In genomic region chr20:38156280-38156679, GRCh38 we compare ENCODE assay signal across 20 cellular contexts. TPM values are rescaled to one million over a fixed set of nuclear protein-coding genes. Genes with fewer than 3 reads are reported as not detected.
DNase-seq lines count a peak whose midpoint lies in the region; ATAC-seq and TF ChIP-seq lines count a peak whose summit lies in the region.
"Had no signal": no experiment of that assay in that cellular context is flagged by ENCODE, and none has a peak within 500 bp of the region (broad histone marks: within the 10 kb centered on the region; RNA-seq: fewer than 3 reads in every experiment).

No MANE protein-coding gene starts in this region.

- ATAC-seq in left lung = no peak
- ATAC-seq in GM21737 (IDR thresholded peaks at IDR 0.05; ENCODE audit: unreplicated experiment) = no peak
- ATAC-seq: CD8-positive, alpha-beta T cell; left colon; mucosa of descending colon; WTC11 had no signal

- no peak for TF ChIP-seq POLR2A in stomach (IDR thresholded peaks at IDR 0.05)

- H3K27me3 ChIP-seq in Caco-2 (replicated peaks; ENCODE audit: control insufficient read depth, insufficient read depth, low read length) = no peaks in the 10 kb centered on the region
- H3K27me3 ChIP-seq in SJSA1 (replicated peaks) = no peaks in the 10 kb centered on the region
- H3K27me3 ChIP-seq in left lung = no peaks in the 10 kb centered on the region
- no peaks in the 10 kb centered on the region for H3K27me3 ChIP-seq in stomach
- H3K27me3 ChIP-seq: cardiac muscle cell had no signal

- peak overlapping the region; percentile 37 for H3K27ac ChIP-seq in SJSA1
- H3K27ac ChIP-seq in left lung = peak overlapping the region; percentile 62 to 78
- H3K27ac ChIP-seq in stomach = peak overlapping the region in 4 of 5 donors; percentile 67 to 85 (median 80)
- H3K27ac ChIP-seq: neutrophil had no signal

- TF ChIP-seq EP300 in stomach (IDR thresholded peaks at IDR 0.05) = no peak

- DNase-seq in Caco-2 (peak; percentile 60 to 75), SJSA1 (ENCODE audit: low read depth in 1 of 2, low spot score in 2 of 2) (no peak), left lung (no peak), stomach (no peak), MV-4-11 (lab: John Stamatoyannopoulos, UW) (no peak), HPDE6-E6E7 (ENCODE audit: extremely low spot score) (no peak)
- DNase-seq: activated CD4-positive, alpha-beta T cell treated with anti-CD3 and anti-CD28 coated beads, Interleukin-2, amount 50 U/mL, for 48 hours; amniotic stem cell; CD8-positive, alpha-beta T cell; DND-41; H7; NCI-H1048; NCI-H2081; stimulated activated CD4-positive, alpha-beta T cell treated with anti-CD3 and anti-CD28 coated beads, Interleukin-12 subunit alpha, Interleukin-12 subunit beta, amount 100 ng/mL, for 4 hours had no signal

- no peaks in the 10 kb centered on the region for H3K27me3 Mint-ChIP-seq in Caco-2 (ENCODE audit: insufficient read depth, unreplicated experiment)

- no peak overlapping the region for H3K4me3 Mint-ChIP-seq in Caco-2 (ENCODE audit: unreplicated experiment)
- H3K4me3 Mint-ChIP-seq: CD8-positive, alpha-beta T cell; WTC11 had no signal

- peaks cover 10% of the 10 kb centered on the region for H3K4me1 Mint-ChIP-seq in Caco-2 (ENCODE audit: low read depth, unreplicated experiment)

- H3K9me3 Mint-ChIP-seq in Caco-2 (ENCODE audit: unreplicated experiment) = no peaks in the 10 kb centered on the region
- H3K9me3 Mint-ChIP-seq: CD8-positive, alpha-beta T cell; WTC11 had no signal

- POLR2A ChIA-PET in Caco-2 (lab: Charles Lee) = no interaction called here

- H3K36me3 Mint-ChIP-seq in Caco-2 (ENCODE audit: insufficient read depth, unreplicated experiment) = peaks cover 41% of the 10 kb centered on the region
- H3K36me3 Mint-ChIP-seq: CD8-positive, alpha-beta T cell; WTC11 had no signal

- H3K4me3 ChIP-seq in Caco-2 (ENCODE audit: low read depth, low read length) (no peak overlapping the region), SJSA1 (no peak overlapping the region), left lung (no peak overlapping the region), stomach (no peak overlapping the region)
- H3K4me3 ChIP-seq: cardiac muscle cell, mucosa of descending colon had no signal

- WGBS in stomach, 5 donors = 84 to 93% (median 88%) methylated on average over 6 of the region's 6 CpGs

- CTCF ChIA-PET in Caco-2 (lab: Charles Lee) = interaction anchor here (0.9 to 2.2 kb wide), 3 partner anchors 12 to 98 kb away, joined by 3 to 6 read pairs (median 5); no protein-coding TSS in a partner anchor

- peaks cover 24% of the 10 kb centered on the region for H3K4me1 ChIP-seq in Caco-2
- peaks cover 53% of the 10 kb centered on the region for H3K4me1 ChIP-seq in SJSA1 (replicated peaks)
- H3K4me1 ChIP-seq in left lung = peaks cover 23 to 93% of the 10 kb centered on the region in 2 donors
- peaks cover 39 to 78% (median 54%) of the 10 kb centered on the region in 4 donors for H3K4me1 ChIP-seq in stomach

- H3K36me3 ChIP-seq in Caco-2 (ENCODE audit: control insufficient read depth, insufficient read depth, low read length) (no peaks in the 10 kb centered on the region), SJSA1 (peaks cover 64% of the 10 kb centered on the region), left lung (peaks cover 0 to 33% of the 10 kb centered on the region in 2 donors), stomach (peaks cover 0 to 39% (median 31%) of the 10 kb centered on the region in 4 donors)
- H3K36me3 ChIP-seq: neutrophil had no signal

- intact Hi-C loops in Caco-2 (cut with micrococcal nuclease; ENCODE audit: unreplicated experiment) (no loop called here), left lung (cut with DNase I) (no loop called here), stomach (cut with DNase I; ENCODE audit: low total_unique reads) (no loop called here)

- H3K27ac Mint-ChIP-seq in Caco-2 (ENCODE audit: unreplicated experiment) = peak overlapping the region; percentile 17
- H3K27ac Mint-ChIP-seq: CD8-positive, alpha-beta T cell; WTC11 had no signal

- BruUV-seq in Caco-2 (replicated peaks; lab: Mats Ljungman, UMichigan) = no TSS peak

- TF ChIP-seq CTCF in Caco-2 (IDR thresholded peaks at IDR 0.05; ENCODE audit: insufficient read depth in 1 of 2, low read depth in 1 of 2, low read length in 1 of 2, severe bottlenecking in 1 of 2, unreplicated experiment in 1 of 2) (no peak), left lung (IDR thresholded peaks at IDR 0.05) (no peak), stomach (IDR thresholded peaks at IDR 0.05) (no peak)

- H3K9me3 ChIP-seq in Caco-2 (no peaks in the 10 kb centered on the region), SJSA1 (replicated peaks) (no peaks in the 10 kb centered on the region), left lung (no peaks in the 10 kb centered on the region), stomach (no peaks in the 10 kb centered on the region)
- H3K9me3 ChIP-seq: mucosa of descending colon, neutrophil had no signal

RNA-seq across cellular contexts. Expression of gene TGM2, which starts 8.8 kb away (rescaled TPM):
- 138 and 162 TPM in 2 replicates for total RNA-seq in Caco-2 (2022)
- 32.2 and 34.9 TPM in 2 replicates for total RNA-seq in SJSA1 (2014; rRNA removed; shearing (Covaris generic))
- 100 to 1,000 TPM; 174 to 391 TPM for total RNA-seq in left lung
- total RNA-seq in stomach = 100 to 1,000 TPM in 1 of 5 donors, 10 to 100 TPM in 4; 27.8 to 195 (median 44.3) TPM
- polyA plus RNA-seq in stomach = 10 to 100 TPM; 16.2 to 28.0 (median 25.1) TPM
- total RNA-seq: CD8-positive, alpha-beta T cell had no signal

Comparison
In these comparisons a context has a peak if more than half of its experiments do, and no peak if none do; other contexts are left out.
1. DNase-seq: peak in Caco-2 (2 of 2); none in SJSA1 (0 of 2), left lung (0 of 2), stomach (single experiment), MV-4-11 (single experiment) and HPDE6-E6E7 (single experiment).
2. Peak in every context shown above with its lines, with median percentiles within 50 percentile points of each other: H3K27ac ChIP-seq.